ENCODE assay signal across 25 cellular contexts in genomic region chr1:28278763-28279162, GRCh38.
"Had no signal": no experiment of that assay in that cellular context is flagged by ENCODE, and none has a peak within 500 bp of the region (broad histone marks: within the 10 kb centered on the region; RNA-seq: fewer than 3 reads in every experiment).

No MANE protein-coding gene starts in this region.

- H3K9me3 Mint-ChIP-seq: effector memory CD8-positive, alpha-beta T cell; immature natural killer cell; memory B cell; natural killer cell; stimulated activated naive CD8-positive, alpha-beta T cell treated with anti-CD3 and anti-CD28 coated beads, Interleukin-15, amount 100 ng/mL, for 72 hours; type B pancreatic cell had no signal

- FAIRE-seq: endometrium, frontal cortex, keratinocyte had no signal

- H3K4me1 ChIP-seq: parathyroid adenoma, testis, tibial artery had no signal

- H3K27ac ChIP-seq: coronary artery, parathyroid adenoma, testis, tibial artery had no signal

- H3K4me1 Mint-ChIP-seq: memory B cell; stimulated activated naive CD8-positive, alpha-beta T cell treated with anti-CD3 and anti-CD28 coated beads, Interleukin-15, amount 100 ng/mL, for 72 hours had no signal

- H3K27me3 ChIP-seq: right lobe of liver, testis, tibial artery had no signal

- H3K9ac ChIP-seq: parathyroid adenoma had no signal

- H3K4me3 Mint-ChIP-seq: effector memory CD8-positive, alpha-beta T cell; immature natural killer cell; memory B cell; natural killer cell; stimulated activated naive CD8-positive, alpha-beta T cell treated with anti-CD3 and anti-CD28 coated beads, Interleukin-15, amount 100 ng/mL, for 72 hours; type B pancreatic cell had no signal

- H2AFZ ChIP-seq: parathyroid adenoma had no signal

- H3K27me3 Mint-ChIP-seq: effector memory CD8-positive, alpha-beta T cell; memory B cell; progenitor cell of endocrine pancreas; stimulated activated naive CD8-positive, alpha-beta T cell treated with anti-CD3 and anti-CD28 coated beads, Interleukin-15, amount 100 ng/mL, for 72 hours; type B pancreatic cell had no signal

- H3K9me3 ChIP-seq: right lobe of liver, testis, tibial artery had no signal

- H3K4me3 ChIP-seq: coronary artery, lung, right lobe of liver, smooth muscle cell, testis, tibial artery had no signal

- DNase-seq: effector memory CD8-positive, alpha-beta T cell; hypothalamus; immature natural killer cell; left ventricle myocardium superior; natural killer cell; right lobe of liver; stimulated activated CD4-positive, alpha-beta T cell treated with anti-CD3 and anti-CD28 coated beads, Interleukin-12 subunit alpha, Interleukin-12 subunit beta, amount 100 ng/mL, for 4 hours; stimulated activated CD4-positive, alpha-beta T cell treated with anti-CD3 and anti-CD28 coated beads, Interleukin-1b, Interleukin-23, amount 100 ng/mL, for 48 hours; stimulated activated CD4-positive, alpha-beta T cell treated with anti-CD3 and anti-CD28 coated beads, Interleukin-4, amount 100 ng/mL, for 1 hour; stimulated activated CD8-positive, alpha-beta memory T cell treated with anti-CD3 and anti-CD28 coated beads, Interleukin-4, amount 100 ng/mL, for 48 hours; stimulated activated naive CD4-positive, alpha-beta T cell; stimulated activated naive CD8-positive, alpha-beta T cell treated with anti-CD3 and anti-CD28 coated beads, Interleukin-15, amount 100 ng/mL, for 72 hours; substantia nigra; testis; tibial artery had no signal

- H3K4me2 ChIP-seq: smooth muscle cell had no signal

- H3K27ac Mint-ChIP-seq: immature natural killer cell; memory B cell; natural killer cell; progenitor cell of endocrine pancreas; stimulated activated naive CD8-positive, alpha-beta T cell treated with anti-CD3 and anti-CD28 coated beads, Interleukin-15, amount 100 ng/mL, for 72 hours; type B pancreatic cell had no signal
